Comparison of ENCODE assay signal across 22 cellular contexts in the genomic region with DNA sequence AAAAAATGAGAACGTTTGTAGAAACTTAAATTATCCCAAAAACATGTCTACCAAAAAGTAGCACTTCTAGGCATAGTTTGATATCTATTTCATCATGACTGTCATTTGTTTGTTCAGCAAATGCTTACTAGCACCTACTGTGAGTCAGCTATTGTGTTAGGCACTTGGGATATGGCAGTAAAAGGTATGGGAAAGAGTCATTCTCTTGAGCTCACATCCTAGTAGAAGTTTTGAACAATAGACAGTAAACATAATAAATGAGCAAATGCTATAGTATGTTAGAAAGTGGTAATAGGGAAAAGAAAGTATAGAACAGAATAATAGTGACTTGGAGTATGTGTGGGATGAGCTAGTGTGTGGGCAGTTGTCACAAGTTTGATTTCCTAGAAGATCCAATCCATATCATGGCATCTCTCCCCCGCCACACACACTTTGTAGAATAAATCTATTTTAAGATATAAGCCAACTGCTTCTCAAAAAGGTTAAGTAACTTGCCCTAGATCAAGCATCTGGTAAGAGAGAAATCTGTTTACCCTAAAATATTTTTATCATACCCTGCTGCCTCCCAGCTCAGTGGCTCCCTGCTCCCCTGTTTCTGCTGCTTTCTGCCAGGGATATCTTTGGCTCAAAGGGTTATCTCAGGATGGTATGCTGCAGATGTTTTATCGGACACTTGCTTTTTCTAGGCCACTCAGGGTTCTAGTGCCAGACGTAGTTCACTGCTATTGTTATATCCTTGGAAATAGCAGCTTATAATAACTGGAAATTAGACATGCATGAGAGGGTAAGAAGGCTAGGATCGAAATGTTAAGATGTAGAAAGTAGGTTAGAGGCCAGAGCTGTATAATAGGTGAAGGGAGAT.
DNase-seq lines count a peak whose midpoint lies in the region; ATAC-seq and TF ChIP-seq lines count a peak whose summit lies in the region.
"Had no signal": no experiment of that assay in that cellular context is flagged by ENCODE, and none has a peak within 500 bp of the region (broad histone marks: within the 10 kb centered on the region; RNA-seq: fewer than 3 reads in every experiment).

No MANE protein-coding gene starts in this region.

- peaks cover 0 to 44% (median 15%) of the 10 kb centered on the region in 9 donors for H3K4me1 ChIP-seq in heart right ventricle
- H3K4me1 ChIP-seq in right atrium auricular region = peaks cover 0 to 10% of the 10 kb centered on the region in 2 donors
- no peaks in the 10 kb centered on the region for H3K4me1 ChIP-seq in tibial nerve

- intact Hi-C loops in heart right ventricle (cut with DNase I) (no loop called here), left ventricle myocardium superior (cut with micrococcal nuclease) (no loop called here)

- no peak for TF ChIP-seq POLR2A in tibial nerve (IDR thresholded peaks at IDR 0.05)

- no peaks in the 10 kb centered on the region for H3K36me3 ChIP-seq in heart right ventricle
- H3K36me3 ChIP-seq in right atrium auricular region = no peaks in the 10 kb centered on the region
- H3K36me3 ChIP-seq in tibial nerve = no peaks in the 10 kb centered on the region
- H3K36me3 ChIP-seq: BLaER1 treated with 17β-estradiol and CSF1 and Interleukin-3, amounts not matched to agents 10 nM and 100 nM; neutrophil had no signal

- 39 to 47% methylated on average over 5 of the region's 5 CpGs for WGBS in heart right ventricle, 2 donors
- WGBS in tibial nerve, 2 donors = 67 to 77% methylated on average over 5 of the region's 5 CpGs

- TF ChIP-seq EP300 in tibial nerve (IDR thresholded peaks at IDR 0.05) = no peak

- H3K27me3 ChIP-seq in heart right ventricle = no peaks in the 10 kb centered on the region
- no peaks in the 10 kb centered on the region for H3K27me3 ChIP-seq in right atrium auricular region
- H3K27me3 ChIP-seq in tibial nerve = no peaks in the 10 kb centered on the region
- H3K27me3 ChIP-seq: BLaER1 treated with 17β-estradiol and CSF1 and Interleukin-3, amounts not matched to agents 10 nM and 100 nM; neutrophil had no signal

- no peak for DNase-seq in heart right ventricle
- no peak for DNase-seq in right atrium auricular region (ENCODE audit: low spot score)
- peak; percentile 24 for DNase-seq in RPMI7951 (ENCODE audit: low read depth)
- DNase-seq in left ventricle myocardium superior = no peak
- DNase-seq in SKM-1 (lab: John Stamatoyannopoulos, UW; ENCODE audit: unreplicated experiment) = no peak
- no peak for DNase-seq in stimulated activated CD4-positive, alpha-beta T cell treated with anti-CD3 and anti-CD28 coated beads, Interleukin-2, amount 100 ng/mL, for 48 hours
- no peak for DNase-seq in tibial nerve (ENCODE audit: low spot score in 2 of 2)
- DNase-seq: ACHN; activated CD4-positive, alpha-beta T cell treated with anti-CD3 and anti-CD28 coated beads for 1 hour; activated naive CD4-positive, alpha-beta T cell treated with anti-CD3 and anti-CD28 coated beads, Interleukin-2, amount 50 U/mL, for 16 hours; activated T-cell treated with anti-CD3 and anti-CD28 coated beads, Interleukin-2, amount 50 U/mL, for 72 hours; aorta; Calu3; effector memory CD4-positive, alpha-beta T cell; HFFc6; MM.1S; NK-92 treated with Interleukin-12 subunit alpha and Interleukin-12 subunit beta, amount 100 ng/mL, for 24 hours; RPMI8226 had no signal

- TF ChIP-seq CTCF in heart right ventricle (IDR thresholded peaks at IDR 0.05) (no peak), right atrium auricular region (IDR thresholded peaks at IDR 0.05) (no peak), tibial nerve (IDR thresholded peaks at IDR 0.05) (no peak)

- ATAC-seq in heart right ventricle (peak in 3 of 8 donors; percentile 10 to 61 (median 54)), left ventricle myocardium superior (peak; percentile 51), HG02759 (IDR thresholded peaks at IDR 0.05; ENCODE audit: unreplicated experiment) (no peak)
- ATAC-seq: activated T-cell treated with anti-CD3 and anti-CD28 coated beads, Interleukin-2, amount 50 U/mL, for 72 hours; left lobe of liver had no signal

- H3K4me3 ChIP-seq in heart right ventricle (no peak overlapping the region), right atrium auricular region (no peak overlapping the region), tibial nerve (no peak overlapping the region)
- H3K4me3 ChIP-seq: BLaER1 treated with 17β-estradiol and CSF1 and Interleukin-3, amounts not matched to agents 10 nM and 100 nM had no signal

- H3K9me3 ChIP-seq in heart right ventricle = no peaks in the 10 kb centered on the region
- H3K9me3 ChIP-seq in right atrium auricular region = no peaks in the 10 kb centered on the region
- no peaks in the 10 kb centered on the region for H3K9me3 ChIP-seq in tibial nerve
- H3K9me3 ChIP-seq: BLaER1 treated with 17β-estradiol and CSF1 and Interleukin-3, amounts not matched to agents 10 nM and 100 nM; neutrophil had no signal

- peak overlapping the region in 6 of 10 donors; percentile 22 to 68 (median 42) for H3K27ac ChIP-seq in heart right ventricle
- H3K27ac ChIP-seq in right atrium auricular region = peak overlapping the region in 1 of 2 donors; percentile 60
- H3K27ac ChIP-seq in tibial nerve = no peak overlapping the region
- H3K27ac ChIP-seq: BLaER1 treated with 17β-estradiol and CSF1 and Interleukin-3, amounts not matched to agents 10 nM and 100 nM; neutrophil had no signal

Comparison
In these comparisons a context has a peak if more than half of its experiments do, and no peak if none do; other contexts are left out.
1. H3K27ac ChIP-seq: peak in heart right ventricle (6 of 10); none in tibial nerve (0 of 4).